Comparison of ENCODE assay signal across 8 cellular contexts in genomic region chr20:17568972-17569471, GRCh38. TPM values are rescaled to one million over a fixed set of nuclear protein-coding genes. Genes with fewer than 3 reads are reported as not detected.
A peak's percentile ranks its signal among the peaks of the same experiment; 100 is the strongest.
DNase-seq lines count a peak whose midpoint lies in the region; ATAC-seq and TF ChIP-seq lines count a peak whose summit lies in the region.

No MANE protein-coding gene starts in this region.

- no peaks in the 10 kb centered on the region for H3K27me3 ChIP-seq in CD4-positive, alpha-beta T cell (ENCODE audit: control insufficient read depth, insufficient read depth, low read length)

- H3K9me3 ChIP-seq in CD4-positive, alpha-beta T cell (ENCODE audit: control insufficient read depth, low read length) = no peaks in the 10 kb centered on the region
- H3K9me3 ChIP-seq in SK-N-MC (ENCODE audit: low read depth, low read length) = no peaks in the 10 kb centered on the region

- peak overlapping the region; percentile 96 for H3K4me3 ChIP-seq in SK-N-MC

- H3K27me3 Mint-ChIP-seq in CD4-positive, alpha-beta T cell = no peaks in the 10 kb centered on the region

- POLR2A ChIA-PET in CD4-positive, alpha-beta T cell (lab: Charles Lee) = interaction anchor here (0.8 to 3.3 kb wide), 6 partner anchors 26 to 898 kb away, joined by 3 to 42 read pairs (median 7); partner anchors contain the start of genes DZANK1, MGME1, POLR3F and RRBP1

- no peak overlapping the region for H3K27ac ChIP-seq in CD4-positive, alpha-beta T cell (ENCODE audit: low read depth, low read length)
- peak overlapping the region; percentile 79; the same call in 1 of the 2 replicates for H3K27ac ChIP-seq in SK-N-MC

- peak overlapping the region; percentile 22 for H3K27ac Mint-ChIP-seq in CD4-positive, alpha-beta T cell

- CTCF ChIA-PET in CD4-positive, alpha-beta T cell (lab: Charles Lee) = interaction anchor here (0.7 to 1.5 kb wide), 2 partner anchors 38 to 64 kb away, joined by 3 to 4 read pairs; partner anchors contain the start of gene BFSP1

- TF ChIP-seq CTCF in CD4-positive, alpha-beta T cell (IDR thresholded peaks at IDR 0.05) = no peak

- H3K9ac ChIP-seq in SK-N-MC (ENCODE audit: insufficient read length) = peak overlapping the region; percentile 70

- H3K4me1 Mint-ChIP-seq in CD4-positive, alpha-beta T cell (ENCODE audit: low read depth) = peaks cover 30% of the 10 kb centered on the region

- peaks cover 3% of the 10 kb centered on the region for H3K9me3 Mint-ChIP-seq in CD4-positive, alpha-beta T cell

- peaks cover 26% of the 10 kb centered on the region for H3K36me3 Mint-ChIP-seq in CD4-positive, alpha-beta T cell (ENCODE audit: low read depth)

- intact Hi-C loops in CD4-positive, alpha-beta T cell (cut with DNase I, micrococcal nuclease) = loop anchor here (1.0 to 10.0 kb wide), 6 partner anchors 41 to 1226 kb away; partner anchors contain the start of genes KAT14 (in 1 of the 2), PET117 (in 1 of the 2) and ZNF133 (in 1 of the 2)
- intact Hi-C loops in sciatic nerve (cut with DNase I) = no loop called here

- ATAC-seq in CD4-positive, alpha-beta T cell (ENCODE audit: poor library complexity) = no peak
- peak; percentile 85 for ATAC-seq in sciatic nerve
- no peak for ATAC-seq in HG02852 (IDR thresholded peaks at IDR 0.05; ENCODE audit: unreplicated experiment)

- H3K4me3 Mint-ChIP-seq in CD4-positive, alpha-beta T cell = peak overlapping the region; percentile 63

- DNase-seq in CD4-positive, alpha-beta T cell = peak in 3 of 10 experiments; percentile 3 to 11 (median 5)
- DNase-seq in HS-27A (ENCODE audit: low read depth) (peak; percentile 98), SK-N-MC (ENCODE audit: low read depth, low spot score) (no peak), cerebellum (ENCODE audit: low spot score) (peak; percentile 59), iPS-NIHi7 (ENCODE audit: extremely low spot score) (peak; percentile 61), sciatic nerve (ENCODE audit: low spot score) (peak; percentile 88), NCI-H1694 treated with DMSO at 0.1 percent for 48 hours (lab: John Stamatoyannopoulos, UW) (no peak)

- peaks cover 5% of the 10 kb centered on the region for H3K36me3 ChIP-seq in SK-N-MC (ENCODE audit: insufficient read depth, low read length)

RNA-seq across cellular contexts. Expression of gene DSTN, which starts 0.9 kb away (rescaled TPM):
- total RNA-seq in CD4-positive, alpha-beta T cell = 10 to 100 TPM; 36.0 to 38.9 TPM
- total RNA-seq in cerebellum (116 TPM), sciatic nerve (268 TPM)

RNA-seq across cellular contexts. Expression of gene BFSP1, which starts 37.8 kb away (rescaled TPM):
- under 1 TPM; 0.27 to 0.42 TPM for total RNA-seq in CD4-positive, alpha-beta T cell
- 1.5 TPM for total RNA-seq in cerebellum
- 0.98 TPM for total RNA-seq in sciatic nerve

Comparison
In these comparisons a context has a peak if more than half of its experiments do, and no peak if none do; other contexts are left out.
1. DNase-seq: peak in HS-27A (single experiment), cerebellum (single experiment), iPS-NIHi7 (single experiment) and sciatic nerve (single experiment); none in SK-N-MC (single experiment) and NCI-H1694 treated with DMSO at 0.1 percent for 48 hours (single experiment).